In the genomic region with DNA sequence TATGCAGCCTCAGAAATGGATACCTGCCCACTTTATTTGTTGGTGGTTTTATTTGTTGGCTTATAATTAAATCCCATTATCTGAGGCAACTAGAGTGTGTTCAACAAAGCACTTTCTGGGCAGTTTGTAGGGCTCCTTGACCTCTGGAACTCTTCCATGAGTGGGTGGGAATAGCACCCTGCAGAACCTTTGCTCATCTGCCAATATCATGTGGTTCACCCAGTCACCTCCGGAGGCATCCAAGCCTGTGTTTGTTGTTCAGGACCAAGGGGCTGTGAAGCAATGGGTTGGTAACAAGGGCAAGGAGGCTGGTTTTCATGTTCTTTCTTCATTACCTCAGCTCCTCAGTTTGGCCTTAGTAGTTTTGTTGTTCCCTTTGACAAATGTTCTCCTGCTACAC, we compare ENCODE assay signal across 13 cellular contexts.
DNase-seq lines count a peak whose midpoint lies in the region; ATAC-seq and TF ChIP-seq lines count a peak whose summit lies in the region.
"Had no signal": no experiment of that assay in that cellular context is flagged by ENCODE, and none has a peak within 500 bp of the region (broad histone marks: within the 10 kb centered on the region; RNA-seq: fewer than 3 reads in every experiment).

No MANE protein-coding gene starts in this region.

- H3K36me3 Mint-ChIP-seq in WTC11 = peaks cover 15% of the 10 kb centered on the region
- no peaks in the 10 kb centered on the region for H3K36me3 Mint-ChIP-seq in glutamatergic neuron (ENCODE audit: unreplicated experiment)
- H3K36me3 Mint-ChIP-seq: mesothelial cell of epicardium had no signal

- no peak overlapping the region for H3K4me3 Mint-ChIP-seq in WTC11
- no peak overlapping the region for H3K4me3 Mint-ChIP-seq in glutamatergic neuron (ENCODE audit: unreplicated experiment)
- H3K4me3 Mint-ChIP-seq: mesothelial cell of epicardium had no signal

- no peak for TF ChIP-seq POLR2A in vagina (IDR thresholded peaks at IDR 0.05)

- H3K27me3 Mint-ChIP-seq in WTC11 (ENCODE audit: low read depth) (no peaks in the 10 kb centered on the region), glutamatergic neuron (ENCODE audit: unreplicated experiment) (peaks cover 2% of the 10 kb centered on the region)

- H3K9me3 Mint-ChIP-seq in WTC11 (peaks cover 18% of the 10 kb centered on the region), glutamatergic neuron (ENCODE audit: unreplicated experiment) (peaks cover 4% of the 10 kb centered on the region)

- no peaks in the 10 kb centered on the region for H3K27me3 ChIP-seq in vagina

- H3K4me1 ChIP-seq in vagina = no peaks in the 10 kb centered on the region

- intact Hi-C loops in vagina (cut with DNase I) = no loop called here

- H3K4me3 ChIP-seq in HFF-Myc (replicated peaks; ENCODE audit: low read depth, low read length) (no peak overlapping the region), vagina (no peak overlapping the region)
- H3K4me3 ChIP-seq: skin epidermis had no signal

- CTCF ChIA-PET in WTC11 (lab: Charles Lee) = interaction anchor here (1.1 kb wide), 1 partner anchor 189 kb away, joined by 3 read pairs; no protein-coding TSS in a partner anchor

- H3K36me3 ChIP-seq in vagina = no peaks in the 10 kb centered on the region

- ATAC-seq in WTC11 (peak; percentile 94), GM21529 (IDR thresholded peaks at IDR 0.05; ENCODE audit: unreplicated experiment) (no peak)

- TF ChIP-seq CTCF in HFF-Myc (IDR thresholded peaks at IDR 0.05; ENCODE audit: low read depth, low read length, missing control alignments) (peak; percentile 19), WTC11 (IDR thresholded peaks at IDR 0.05) (no peak; the same call in 1 of the 2 replicates), vagina (IDR thresholded peaks at IDR 0.05) (no peak), glutamatergic neuron (IDR thresholded peaks at IDR 0.05; ENCODE audit: partially characterized antibody, unreplicated experiment) (no peak)

- POLR2A ChIA-PET in WTC11 (lab: Charles Lee) = no interaction called here

- H3K27ac Mint-ChIP-seq in WTC11 (no peak overlapping the region), glutamatergic neuron (ENCODE audit: unreplicated experiment) (no peak overlapping the region)
- H3K27ac Mint-ChIP-seq: mesothelial cell of epicardium had no signal

- no peak overlapping the region for H3K27ac ChIP-seq in vagina
- H3K27ac ChIP-seq: skin epidermis had no signal

- H3K4me1 Mint-ChIP-seq in WTC11 (peaks cover under 1% of the 10 kb centered on the region), glutamatergic neuron (ENCODE audit: low read depth, unreplicated experiment) (no peaks in the 10 kb centered on the region)
- H3K4me1 Mint-ChIP-seq: mesothelial cell of epicardium had no signal

- no peaks in the 10 kb centered on the region for H3K9me3 ChIP-seq in vagina

- peak; percentile 28 for DNase-seq in COR-L47 (lab: John Stamatoyannopoulos, UW)
- no peak for DNase-seq in HFF-Myc (ENCODE audit: extremely low read depth, low read depth)
- DNase-seq in WTC11 (ENCODE audit: low spot score) = peak; percentile 35
- DNase-seq in iris pigment epithelial cell (ENCODE audit: low read depth) = peak; percentile 24
- DNase-seq in vagina (ENCODE audit: extremely low spot score in 2 of 2) = no peak
- DNase-seq in glutamatergic neuron = no peak
- DNase-seq in NCI-H226 = no peak
- DNase-seq: caudate nucleus, DMS79, NCI-H1105 had no signal

TF ChIP-seq in WTC11, 78 proteins besides CTCF, POLR2A, EP300 and RAD21:
- TF ChIP-seq, protein P1, sequence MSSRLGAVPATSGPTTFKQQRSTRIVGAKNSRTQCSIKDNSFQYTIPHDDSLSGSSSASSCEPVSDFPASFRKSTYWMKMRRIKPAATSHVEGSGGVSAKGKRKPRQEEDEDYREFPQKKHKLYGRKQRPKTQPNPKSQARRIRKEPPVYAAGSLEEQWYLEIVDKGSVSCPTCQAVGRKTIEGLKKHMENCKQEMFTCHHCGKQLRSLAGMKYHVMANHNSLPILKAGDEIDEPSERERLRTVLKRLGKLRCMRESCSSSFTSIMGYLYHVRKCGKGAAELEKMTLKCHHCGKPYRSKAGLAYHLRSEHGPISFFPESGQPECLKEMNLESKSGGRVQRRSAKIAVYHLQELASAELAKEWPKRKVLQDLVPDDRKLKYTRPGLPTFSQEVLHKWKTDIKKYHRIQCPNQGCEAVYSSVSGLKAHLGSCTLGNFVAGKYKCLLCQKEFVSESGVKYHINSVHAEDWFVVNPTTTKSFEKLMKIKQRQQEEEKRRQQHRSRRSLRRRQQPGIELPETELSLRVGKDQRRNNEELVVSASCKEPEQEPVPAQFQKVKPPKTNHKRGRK (CRISPR knock-in tag; IDR thresholded peaks at IDR 0.05; ENCODE audit: borderline replicate concordance) = no peak
- TF ChIP-seq ZBTB21 (CRISPR knock-in tag; IDR thresholded peaks at IDR 0.05; ENCODE audit: borderline replicate concordance) = no peak

Comparison
In these comparisons a context has a peak if more than half of its experiments do, and no peak if none do; other contexts are left out.
1. DNase-seq: peak in COR-L47 (single experiment), WTC11 (single experiment) and iris pigment epithelial cell (single experiment); none in HFF-Myc (single experiment), vagina (0 of 2), glutamatergic neuron (single experiment) and NCI-H226 (single experiment).